17 cellular contexts compared by ENCODE assay signal in genomic region chr13:91368676-91369425, GRCh38. TPM values are rescaled to one million over a fixed set of nuclear protein-coding genes. Genes with fewer than 3 reads are reported as not detected.
DNase-seq lines count a peak whose midpoint lies in the region; ATAC-seq and TF ChIP-seq lines count a peak whose summit lies in the region.
"Had no signal": no experiment of that assay in that cellular context is flagged by ENCODE, and none has a peak within 500 bp of the region (broad histone marks: within the 10 kb centered on the region; RNA-seq: fewer than 3 reads in every experiment).

No MANE protein-coding gene starts in this region.

- H3K4ac ChIP-seq in IMR-90 (ENCODE audit: low read depth, low read length): no peak overlapping the region

- H3K79me2 ChIP-seq in MM.1S (ENCODE audit: low read length): no peaks in the 10 kb centered on the region

- H3K9me3 ChIP-seq in IMR-90 (ENCODE audit: control insufficient read depth, insufficient read depth, low read length) (no peaks in the 10 kb centered on the region), MM.1S (replicated peaks; ENCODE audit: insufficient read depth, low read length) (no peaks in the 10 kb centered on the region)
- H3K9me3 ChIP-seq: vagina had no signal

- H3K18ac ChIP-seq in IMR-90 (ENCODE audit: low read depth, low read length): no peak overlapping the region

- in situ Hi-C loops in IMR-90 (cut with MboI; ENCODE audit: low sequenced_read_pairs) (no loop called here), astrocyte of the spinal cord (cut with HindIII; ENCODE audit: low sequenced_read_pairs) (no loop called here)

- no TSS peak for BruUV-seq in IMR-90 (replicated peaks; lab: Mats Ljungman, UMichigan)

- H3K4me3 ChIP-seq in IMR-90 (ENCODE audit: insufficient read depth, low read depth, low read length) (no peak overlapping the region), astrocyte of the spinal cord (ENCODE audit: low read depth, low read length) (no peak overlapping the region), MM.1S (ENCODE audit: low read length) (no peak overlapping the region)
- H3K4me3 ChIP-seq: vagina had no signal

- H3K36me3 Mint-ChIP-seq in activated naive CD4-positive, alpha-beta T cell treated with anti-CD3 and anti-CD28 coated beads for 36 hours (ENCODE audit: low read depth): peaks cover 1% of the 10 kb centered on the region
- peaks cover 3% of the 10 kb centered on the region for H3K36me3 Mint-ChIP-seq in activated naive CD4-positive, alpha-beta T cell treated with anti-CD3 and anti-CD28 coated beads, Interleukin-2, amount 10 ng/mL, durations not matched to agents 7 days and 5 days
- peaks cover 0 to 15% of the 10 kb centered on the region in 2 donors for H3K36me3 Mint-ChIP-seq in stimulated activated naive B cell treated with anti-CD40 and anti-IgM and Interleukin-4, amounts not matched to agents 10 μg/mL and 1 μg/mL and 100 μg/mL, for 72 hours
- H3K36me3 Mint-ChIP-seq: naive B cell, WTC11 had no signal

- no peak for TF ChIP-seq CTCF in IMR-90 (conservative IDR thresholded peaks at IDR 0.05; ENCODE audit: low read depth, low read length)
- TF ChIP-seq CTCF in astrocyte of the spinal cord (IDR thresholded peaks at IDR 0.05; ENCODE audit: low read depth, low read length): no peak
- no peak for TF ChIP-seq CTCF in MM.1S (IDR thresholded peaks at IDR 0.05; ENCODE audit: low read length)

- H2AK9ac ChIP-seq in IMR-90 (replicated peaks; ENCODE audit: low read depth, low read length, poor library complexity): no peak overlapping the region

- no peak overlapping the region for H4K91ac ChIP-seq in IMR-90 (ENCODE audit: insufficient read depth, low read depth, low read length)

- H3K23ac ChIP-seq in IMR-90 (ENCODE audit: low read depth, low read length): no peak overlapping the region

- CTCF ChIA-PET in activated naive CD4-positive, alpha-beta T cell treated with anti-CD3 and anti-CD28 coated beads for 36 hours (lab: Charles Lee): interaction anchor here (0.6 to 1.5 kb wide), 7 partner anchors 9 to 580 kb away, joined by 3 to 9 read pairs (median 3); no protein-coding TSS in a partner anchor
- CTCF ChIA-PET in activated naive CD4-positive, alpha-beta T cell treated with anti-CD3 and anti-CD28 coated beads, Interleukin-2, amount 10 ng/mL, durations not matched to agents 7 days and 5 days (lab: Charles Lee): no interaction called here
- CTCF ChIA-PET in IMR-90 (lab: Yijun Ruan, JAX): interaction anchor here (0.6 kb wide), 2 partner anchors 13 to 18 kb away, joined by 3 to 7 read pairs; no protein-coding TSS in a partner anchor

- WGBS in IMR-90 (ENCODE audit: extremely low coverage in 2 of 2, insufficient read length in 1 of 2), 2 experiments: 94% methylated on average over 2 of the region's 3 CpGs; no CpG with 5 or more reads in 1 of the 2 experiments

- no peaks in the 10 kb centered on the region for H3K79me1 ChIP-seq in IMR-90 (ENCODE audit: low read depth in 1 of 2, low read length in 2 of 2)

- no peak for TF ChIP-seq RAD21 in IMR-90 (IDR thresholded peaks at IDR 0.05; ENCODE audit: low read length)

- no peak overlapping the region for H2BK20ac ChIP-seq in IMR-90 (ENCODE audit: low read depth, low read length)

- no peak overlapping the region for H2AFZ ChIP-seq in IMR-90 (replicated peaks; ENCODE audit: low read length, poor library complexity)
- no peak overlapping the region for H2AFZ ChIP-seq in MM.1S (ENCODE audit: low read length)

- H3F3A ChIP-seq in MM.1S (ENCODE audit: insufficient read depth, low read length): no peaks in the 10 kb centered on the region

- H3K14ac ChIP-seq in IMR-90 (replicated peaks; ENCODE audit: low read depth, low read length): no peak overlapping the region

- ATAC-seq in IMR-90 (ENCODE audit: low read depth) (no peak), HG03139 (IDR thresholded peaks at IDR 0.05; ENCODE audit: unreplicated experiment) (no peak)
- peak; percentile 40 to 68 for ATAC-seq in stimulated activated naive B cell treated with anti-CD40 and anti-IgM and Interleukin-4, amounts not matched to agents 10 μg/mL and 1 μg/mL and 100 μg/mL, for 72 hours (replicated peaks)
- ATAC-seq: WTC11 had no signal

- H3K36me3 ChIP-seq in IMR-90 (ENCODE audit: control insufficient read depth, insufficient read depth, low read length): no peaks in the 10 kb centered on the region
- no peaks in the 10 kb centered on the region for H3K36me3 ChIP-seq in MM.1S (replicated peaks; ENCODE audit: insufficient read depth, low read length)
- H3K36me3 ChIP-seq: vagina had no signal

- H2BK15ac ChIP-seq in IMR-90 (ENCODE audit: low read depth, low read length): no peak overlapping the region

- no peak overlapping the region for H2AK5ac ChIP-seq in IMR-90 (ENCODE audit: low read depth, low read length)

- H3K9ac ChIP-seq in IMR-90 (ENCODE audit: low read depth, low read length): no peak overlapping the region
- H3K9ac ChIP-seq in MM.1S (ENCODE audit: low read length): no peak overlapping the region

- H2BK5ac ChIP-seq in IMR-90 (ENCODE audit: low read depth, low read length, poor library complexity, severe bottlenecking): no peak overlapping the region

- H3K4me2 ChIP-seq in IMR-90 (ENCODE audit: low read depth, low read length) (no peak overlapping the region), MM.1S (ENCODE audit: low read depth, low read length) (no peak overlapping the region)

- no peak overlapping the region for H4K8ac ChIP-seq in IMR-90 (ENCODE audit: low read depth in 2 of 2, low read length in 2 of 2)

- no peak for TF ChIP-seq POLR2A in IMR-90 (IDR thresholded peaks at IDR 0.05; ENCODE audit: low read depth, low read length)

- intact Hi-C loops in activated naive CD4-positive, alpha-beta T cell treated with anti-CD3 and anti-CD28 coated beads for 36 hours (cut with micrococcal nuclease): loop anchor here (1.0 to 2.0 kb wide), 4 partner anchors 20 to 56 kb away; partner anchors contain the start of gene GPC5
- intact Hi-C loops in IMR-90 (cut with micrococcal nuclease): no loop called here

- no peaks in the 10 kb centered on the region for H3K27me3 ChIP-seq in IMR-90 (ENCODE audit: control insufficient read depth, insufficient read depth, low read length)
- H3K27me3 ChIP-seq in MM.1S (replicated peaks; ENCODE audit: insufficient read depth, low read length): no peaks in the 10 kb centered on the region
- H3K27me3 ChIP-seq: vagina had no signal

- no peaks in the 10 kb centered on the region for H3K9me2 ChIP-seq in MM.1S (replicated peaks; ENCODE audit: insufficient read depth, low read length)

- no peak overlapping the region for H3K56ac ChIP-seq in IMR-90 (ENCODE audit: extremely low read depth, insufficient read depth, low read length)

- peak; percentile 43 for DNase-seq in activated naive CD4-positive, alpha-beta T cell treated with anti-CD3 and anti-CD28 coated beads for 36 hours
- no peak for DNase-seq in activated naive CD4-positive, alpha-beta T cell treated with anti-CD3 and anti-CD28 coated beads, Interleukin-2, amount 10 ng/mL, durations not matched to agents 7 days and 5 days
- DNase-seq in IMR-90 (peak; percentile 19), astrocyte of the spinal cord (ENCODE audit: low read depth, low spot score) (peak; percentile 47), NOMO-1 treated with DMSO at 0.1 percent for 48 hours (lab: John Stamatoyannopoulos, UW; ENCODE audit: unreplicated experiment) (no peak), MM.1S (no peak)
- DNase-seq in stimulated activated naive B cell treated with anti-CD40 and anti-IgM and Interleukin-4, amounts not matched to agents 10 μg/mL and 1 μg/mL and 100 μg/mL, for 72 hours: no peak
- DNase-seq: effector CD8-positive, alpha-beta T cell; kidney glomerular epithelial cell; naive B cell; NCI-H1436 treated with DMSO at 0.1 percent for 48 hours; NCI-H69; Right ventricle myocardium superior had no signal

- H3K4me1 Mint-ChIP-seq in activated naive CD4-positive, alpha-beta T cell treated with anti-CD3 and anti-CD28 coated beads for 36 hours (ENCODE audit: low read depth): peaks cover 30% of the 10 kb centered on the region
- H3K4me1 Mint-ChIP-seq in activated naive CD4-positive, alpha-beta T cell treated with anti-CD3 and anti-CD28 coated beads, Interleukin-2, amount 10 ng/mL, durations not matched to agents 7 days and 5 days: no peaks in the 10 kb centered on the region
- peaks cover 21 to 29% of the 10 kb centered on the region in 2 donors for H3K4me1 Mint-ChIP-seq in stimulated activated naive B cell treated with anti-CD40 and anti-IgM and Interleukin-4, amounts not matched to agents 10 μg/mL and 1 μg/mL and 100 μg/mL, for 72 hours

- H3K9me1 ChIP-seq in IMR-90 (ENCODE audit: insufficient read depth, low read length): peaks cover 2% of the 10 kb centered on the region; the same call in 1 of the 2 replicates

- H2BK120ac ChIP-seq in IMR-90 (ENCODE audit: low read depth, low read length): no peak overlapping the region

- peak overlapping the region; percentile 47 for H3K4me3 Mint-ChIP-seq in activated naive CD4-positive, alpha-beta T cell treated with anti-CD3 and anti-CD28 coated beads for 36 hours
- no peak overlapping the region for H3K4me3 Mint-ChIP-seq in activated naive CD4-positive, alpha-beta T cell treated with anti-CD3 and anti-CD28 coated beads, Interleukin-2, amount 10 ng/mL, durations not matched to agents 7 days and 5 days
- no peak overlapping the region for H3K4me3 Mint-ChIP-seq in stimulated activated naive B cell treated with anti-CD40 and anti-IgM and Interleukin-4, amounts not matched to agents 10 μg/mL and 1 μg/mL and 100 μg/mL, for 72 hours
- H3K4me3 Mint-ChIP-seq: naive B cell, WTC11 had no signal

- POLR2A ChIA-PET in IMR-90 (lab: Charles Lee; ENCODE audit: unreplicated experiment): no interaction called here

- peaks cover 2% of the 10 kb centered on the region for H3K27me3 Mint-ChIP-seq in activated naive CD4-positive, alpha-beta T cell treated with anti-CD3 and anti-CD28 coated beads for 36 hours (ENCODE audit: low read depth)
- H3K27me3 Mint-ChIP-seq in activated naive CD4-positive, alpha-beta T cell treated with anti-CD3 and anti-CD28 coated beads, Interleukin-2, amount 10 ng/mL, durations not matched to agents 7 days and 5 days: peaks cover 4% of the 10 kb centered on the region
- H3K27me3 Mint-ChIP-seq in stimulated activated naive B cell treated with anti-CD40 and anti-IgM and Interleukin-4, amounts not matched to agents 10 μg/mL and 1 μg/mL and 100 μg/mL, for 72 hours: no peaks in the 10 kb centered on the region
- H3K27me3 Mint-ChIP-seq: naive B cell had no signal

- dilution Hi-C loops in IMR-90 (cut with HindIII; ENCODE audit: low sequenced_read_pairs, unreplicated experiment): no loop called here

- no peaks in the 10 kb centered on the region for H4K20me1 ChIP-seq in IMR-90 (ENCODE audit: insufficient read depth, low read length)
- H4K20me1 ChIP-seq in MM.1S (ENCODE audit: insufficient read depth, low read length): no peaks in the 10 kb centered on the region

- no peak overlapping the region for H4K5ac ChIP-seq in IMR-90 (ENCODE audit: low read depth, low read length)

- H3K27ac ChIP-seq in IMR-90 (ENCODE audit: insufficient read depth, low read length) (no peak overlapping the region), MM.1S (ENCODE audit: low read length) (no peak overlapping the region)
- H3K27ac ChIP-seq: vagina had no signal

- H3K4me1 ChIP-seq in IMR-90 (ENCODE audit: control insufficient read depth, insufficient read depth, low read length): no peaks in the 10 kb centered on the region
- H3K4me1 ChIP-seq in MM.1S (ENCODE audit: low read length): no peaks in the 10 kb centered on the region
- H3K4me1 ChIP-seq: vagina had no signal

- H3K9me3 Mint-ChIP-seq in activated naive CD4-positive, alpha-beta T cell treated with anti-CD3 and anti-CD28 coated beads for 36 hours: no peaks in the 10 kb centered on the region
- H3K9me3 Mint-ChIP-seq in activated naive CD4-positive, alpha-beta T cell treated with anti-CD3 and anti-CD28 coated beads, Interleukin-2, amount 10 ng/mL, durations not matched to agents 7 days and 5 days: no peaks in the 10 kb centered on the region
- no peaks in the 10 kb centered on the region for H3K9me3 Mint-ChIP-seq in stimulated activated naive B cell treated with anti-CD40 and anti-IgM and Interleukin-4, amounts not matched to agents 10 μg/mL and 1 μg/mL and 100 μg/mL, for 72 hours
- H3K9me3 Mint-ChIP-seq: naive B cell, WTC11 had no signal

- peak overlapping the region; percentile 83 for H3K27ac Mint-ChIP-seq in activated naive CD4-positive, alpha-beta T cell treated with anti-CD3 and anti-CD28 coated beads for 36 hours
- no peak overlapping the region for H3K27ac Mint-ChIP-seq in activated naive CD4-positive, alpha-beta T cell treated with anti-CD3 and anti-CD28 coated beads, Interleukin-2, amount 10 ng/mL, durations not matched to agents 7 days and 5 days
- H3K27ac Mint-ChIP-seq in stimulated activated naive B cell treated with anti-CD40 and anti-IgM and Interleukin-4, amounts not matched to agents 10 μg/mL and 1 μg/mL and 100 μg/mL, for 72 hours: peak overlapping the region; percentile 44
- H3K27ac Mint-ChIP-seq: naive B cell, WTC11 had no signal

RNA-seq across cellular contexts. Expression of gene MIR17HG, which starts 21.4 kb away (rescaled TPM):
- 10 to 100 TPM; 11.7 to 12.9 TPM for total RNA-seq in activated naive CD4-positive, alpha-beta T cell treated with anti-CD3 and anti-CD28 coated beads for 36 hours
- 3.0 and 9.7 TPM in 2 replicates for total RNA-seq in IMR-90 (2012; rRNA removed)
- 0.75 and 0.77 TPM in 2 replicates for polyA plus RNA-seq in IMR-90 (2012; rRNA removed)
- polyA plus RNA-seq in IMR-90 (2012; cell fraction: cytosol; rRNA removed): 0.03 and 0.14 TPM in 2 replicates
- polyA plus RNA-seq in IMR-90 (2012; cell fraction: nucleus; rRNA removed; ENCODE audit: low replicate concordance): 0.27 and 3.9 TPM in 2 replicates

RNA-seq across cellular contexts. Expression of gene GPC5, which starts 29.6 kb away (rescaled TPM):
- total RNA-seq in activated naive CD4-positive, alpha-beta T cell treated with anti-CD3 and anti-CD28 coated beads for 36 hours: under 1 TPM; 0.38 to 0.40 TPM
- total RNA-seq in IMR-90 (2012; rRNA removed): 1.1 and 1.8 TPM in 2 replicates
- polyA plus RNA-seq in IMR-90 (2012; rRNA removed): 0.94 and 1.1 TPM in 2 replicates
- polyA plus RNA-seq in IMR-90 (2012; cell fraction: cytosol; rRNA removed): 0.37 and 0.83 TPM in 2 replicates
- polyA plus RNA-seq in IMR-90 (2012; cell fraction: nucleus; rRNA removed; ENCODE audit: low replicate concordance): 0.22 and 0.56 TPM in 2 replicates
- total RNA-seq: HT-29 had no signal

Comparison
In these comparisons a context has a peak if more than half of its experiments do, and no peak if none do; other contexts are left out.
1. DNase-seq: peak in activated naive CD4-positive, alpha-beta T cell treated with anti-CD3 and anti-CD28 coated beads for 36 hours (single experiment), IMR-90 (single experiment) and astrocyte of the spinal cord (single experiment); none in activated naive CD4-positive, alpha-beta T cell treated with anti-CD3 and anti-CD28 coated beads, Interleukin-2, amount 10 ng/mL, durations not matched to agents 7 days and 5 days (single experiment), stimulated activated naive B cell treated with anti-CD40 and anti-IgM and Interleukin-4, amounts not matched to agents 10 μg/mL and 1 μg/mL and 100 μg/mL, for 72 hours (single experiment), NOMO-1 treated with DMSO at 0.1 percent for 48 hours (single experiment) and MM.1S (single experiment).
2. ATAC-seq: peak in stimulated activated naive B cell treated with anti-CD40 and anti-IgM and Interleukin-4, amounts not matched to agents 10 μg/mL and 1 μg/mL and 100 μg/mL, for 72 hours (2 of 2); none in IMR-90 (single experiment) and HG03139 (single experiment).